In genomic region chr10:67763499-67764011, GRCh38 we compare ENCODE assay signal across 1 cellular context.
TF ChIP-seq lines count a peak whose summit lies in the region.

No MANE protein-coding gene starts in this region.

TF ChIP-seq in HEK293, 187 proteins besides CTCF, POLR2A, EP300 and RAD21 (continued from another document):
- no peak for TF ChIP-seq ATF2 (tag by site-specific recombination; IDR thresholded peaks at IDR 0.05; ENCODE audit: low read depth)
TF ChIP-seq in HEK293: peak in this region for 10.
